ENCODE assay signal across 8 cellular contexts in genomic region chr1:43171876-43172531, GRCh38. TPM values are rescaled to one million over a fixed set of nuclear protein-coding genes. Genes with fewer than 3 reads are reported as not detected.
DNase-seq lines count a peak whose midpoint lies in the region; ATAC-seq and TF ChIP-seq lines count a peak whose summit lies in the region.

Gene CFAP57 (plus strand): TSS chr1:43172330. CDS start chr1:43172754, 424 bp downstream.
Gene EBNA1BP2 (minus strand): TSS chr1:43172290. CDS start chr1:43172118, 172 bp downstream.

- peaks cover 5 to 23% of the 10 kb centered on the region in 2 donors for H3K4me1 ChIP-seq in left lung

- intact Hi-C loops in dendritic cell treated with granulocyte-macrophage colony-stimulating factor and Interleukin-4, amounts not matched to agents 40 ng/mL and 50 ng/mL, for 4 days (cut with micrococcal nuclease), result no loop called here
- intact Hi-C loops in left lung (cut with DNase I), result no loop called here

- peak within 1 kb of the TSS; percentile 91 to 96 for H3K4me3 ChIP-seq in left lung

- peaks cover 0 to 36% of the 10 kb centered on the region in 2 donors for H3K36me3 ChIP-seq in left lung

- no peaks in the 10 kb centered on the region for H3K9me3 Mint-ChIP-seq in dendritic cell treated with granulocyte-macrophage colony-stimulating factor and Interleukin-4, amounts not matched to agents 40 ng/mL and 50 ng/mL, for 4 days

- H3K4me3 Mint-ChIP-seq in dendritic cell treated with granulocyte-macrophage colony-stimulating factor and Interleukin-4, amounts not matched to agents 40 ng/mL and 50 ng/mL, for 4 days, result peak within 1 kb of the TSS; percentile 97

- no peak for TF ChIP-seq CTCF in left lung (IDR thresholded peaks at IDR 0.05)

- H3K9me3 ChIP-seq in left lung, result no peaks in the 10 kb centered on the region

- ATAC-seq in GM19351 (IDR thresholded peaks at IDR 0.05; ENCODE audit: unreplicated experiment) (peak; percentile 93), HG03469 (IDR thresholded peaks at IDR 0.05; ENCODE audit: unreplicated experiment) (peak; percentile 68), left lung (peak; percentile 93)

- H3K27ac ChIP-seq in left lung, result peak within 1 kb of the TSS in 1 of 2 donors; percentile 59

- peaks cover 47% of the 10 kb centered on the region for H3K36me3 Mint-ChIP-seq in dendritic cell treated with granulocyte-macrophage colony-stimulating factor and Interleukin-4, amounts not matched to agents 40 ng/mL and 50 ng/mL, for 4 days (ENCODE audit: low read depth)

- peak within 1 kb of the TSS; percentile 92 for H3K27ac Mint-ChIP-seq in dendritic cell treated with granulocyte-macrophage colony-stimulating factor and Interleukin-4, amounts not matched to agents 40 ng/mL and 50 ng/mL, for 4 days

- H3K27me3 Mint-ChIP-seq in dendritic cell treated with granulocyte-macrophage colony-stimulating factor and Interleukin-4, amounts not matched to agents 40 ng/mL and 50 ng/mL, for 4 days, result peaks cover 22% of the 10 kb centered on the region

- peaks cover 12% of the 10 kb centered on the region for H3K4me1 Mint-ChIP-seq in dendritic cell treated with granulocyte-macrophage colony-stimulating factor and Interleukin-4, amounts not matched to agents 40 ng/mL and 50 ng/mL, for 4 days (ENCODE audit: low read depth)

- H3K27me3 ChIP-seq in left lung, result peaks cover 0 to 4% of the 10 kb centered on the region in 2 donors

- peak; percentile 74 to 98 (median 93) for DNase-seq in C1 segment of cervical spinal cord (lab: John Stamatoyannopoulos, UW)
- DNase-seq in NCI-H524 treated with DMSO at 0.1 percent for 48 hours (lab: John Stamatoyannopoulos, UW), result peak; percentile 51
- DNase-seq in activated CD4-positive, alpha-beta T cell treated with anti-CD3 and anti-CD28 coated beads for 48 hours, result peak; percentile 94
- DNase-seq in left lung, result peak; percentile 90 to 92
- peak; percentile 90 to 92 for DNase-seq in stimulated activated CD4-positive, alpha-beta T cell treated with anti-CD3 and anti-CD28 coated beads, Interleukin-2, amount 100 ng/mL, for 24 hours

RNA-seq across cellular contexts. Expression of gene CFAP57, which starts in this region (rescaled TPM):
- 1 to 10 TPM in 1 of 2 donors, under 1 TPM in 1; 0.73 to 2.4 TPM for total RNA-seq in left lung

RNA-seq across cellular contexts. Expression of gene EBNA1BP2, which starts in this region (rescaled TPM):
- total RNA-seq in left lung, result 10 to 100 TPM; 32.1 to 55.1 TPM
